1 cellular context compared by ENCODE assay signal in the genomic region with DNA sequence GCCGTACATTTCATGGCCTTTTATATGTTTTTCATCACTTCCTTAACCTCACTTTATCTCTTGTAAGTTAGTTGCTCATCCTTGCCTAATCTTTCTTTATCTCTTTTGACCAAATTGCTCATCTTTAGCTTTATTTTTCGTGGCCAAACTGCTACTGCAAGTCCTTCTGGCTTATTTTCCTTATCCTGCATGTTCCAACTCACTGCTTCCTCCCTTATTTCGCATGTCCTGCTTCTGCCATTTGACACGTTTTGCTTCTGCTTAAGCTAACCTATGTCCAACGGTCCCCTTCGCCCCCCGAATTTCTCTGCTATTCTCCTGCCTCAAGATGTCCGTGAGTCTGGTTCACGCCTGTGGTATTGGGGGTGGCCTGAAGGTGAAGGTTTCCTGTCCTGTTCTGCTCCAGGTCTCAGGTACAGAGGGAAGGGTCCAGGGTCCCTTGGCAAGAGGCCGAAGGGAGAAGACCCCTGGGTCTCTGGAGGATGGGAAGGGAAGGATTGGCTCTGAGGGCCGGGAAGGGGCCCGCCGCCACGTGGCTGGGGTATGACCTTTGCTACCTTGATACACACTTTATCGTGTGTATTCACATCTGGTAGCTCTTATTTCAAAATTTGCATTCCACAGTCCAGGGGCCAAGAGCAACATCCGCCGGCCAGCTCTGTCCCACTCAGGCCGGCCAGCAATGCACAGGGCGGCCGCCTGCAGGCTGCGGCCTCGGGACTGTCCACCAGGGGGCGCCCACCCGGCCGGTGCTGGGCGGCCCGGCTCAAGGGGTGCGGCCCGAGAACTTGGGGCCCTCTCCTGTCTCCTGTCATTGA.
TF ChIP-seq lines count a peak whose summit lies in the region.

No MANE protein-coding gene starts in this region.

TF ChIP-seq in K562, 482 proteins besides CTCF, POLR2A, EP300 and RAD21 (continued from another document and continues in another):
- no peak for TF ChIP-seq ZNF655 (CRISPR knock-in tag; IDR thresholded peaks at IDR 0.05)
- TF ChIP-seq GTF2A2 (tag; IDR thresholded peaks at IDR 0.05): no peak
- TF ChIP-seq RCOR1 (IDR thresholded peaks at IDR 0.05; ENCODE audit: borderline replicate concordance in 1 of 2, low read depth in 2 of 2, low read length in 2 of 2): peak in 1 of 2 experiments; percentile 86; a peak in 2 of 4 replicates
- TF ChIP-seq SIX5 (IDR thresholded peaks at IDR 0.05; ENCODE audit: borderline replicate concordance in 1 of 2, insufficient read depth in 1 of 2, low read depth in 1 of 2, low read length in 2 of 2): no peak
- no peak for TF ChIP-seq LARP7 (IDR thresholded peaks at IDR 0.05)
- no peak for TF ChIP-seq ETV5 (CRISPR knock-in tag; IDR thresholded peaks at IDR 0.05; ENCODE audit: low read depth)
- no peak for TF ChIP-seq ZSCAN29 (IDR thresholded peaks at IDR 0.05)
- no peak for TF ChIP-seq ZKSCAN1 (IDR thresholded peaks at IDR 0.05; ENCODE audit: low read depth, low read length)
- TF ChIP-seq SMC3 (conservative IDR thresholded peaks at IDR 0.05; ENCODE audit: insufficient read depth, low read depth, low read length): peak; percentile 52
- peak; percentile 36 for TF ChIP-seq ZFP36 (IDR thresholded peaks at IDR 0.05; ENCODE audit: low read depth, low read length, partially characterized antibody)
- TF ChIP-seq ARID1B (IDR thresholded peaks at IDR 0.05): peak; percentile 98
- no peak for TF ChIP-seq HNRNPL (IDR thresholded peaks at IDR 0.05; ENCODE audit: low read depth, low read length)
- TF ChIP-seq STAT5B (CRISPR knock-in tag; IDR thresholded peaks at IDR 0.05): no peak
- TF ChIP-seq ZNF143 (CRISPR knock-in tag; IDR thresholded peaks at IDR 0.05): no peak
- TF ChIP-seq, protein P1, sequence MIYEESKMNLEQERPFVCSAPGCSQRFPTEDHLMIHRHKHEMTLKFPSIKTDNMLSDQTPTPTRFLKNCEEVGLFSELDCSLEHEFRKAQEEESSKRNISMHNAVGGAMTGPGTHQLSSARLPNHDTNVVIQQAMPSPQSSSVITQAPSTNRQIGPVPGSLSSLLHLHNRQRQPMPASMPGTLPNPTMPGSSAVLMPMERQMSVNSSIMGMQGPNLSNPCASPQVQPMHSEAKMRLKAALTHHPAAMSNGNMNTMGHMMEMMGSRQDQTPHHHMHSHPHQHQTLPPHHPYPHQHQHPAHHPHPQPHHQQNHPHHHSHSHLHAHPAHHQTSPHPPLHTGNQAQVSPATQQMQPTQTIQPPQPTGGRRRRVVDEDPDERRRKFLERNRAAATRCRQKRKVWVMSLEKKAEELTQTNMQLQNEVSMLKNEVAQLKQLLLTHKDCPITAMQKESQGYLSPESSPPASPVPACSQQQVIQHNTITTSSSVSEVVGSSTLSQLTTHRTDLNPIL (CRISPR knock-in tag; IDR thresholded peaks at IDR 0.05): no peak
- no peak for TF ChIP-seq SNIP1 (IDR thresholded peaks at IDR 0.05; ENCODE audit: low read depth)
- no peak for TF ChIP-seq ZNF561 (CRISPR knock-in tag; conservative IDR thresholded peaks at IDR 0.05)
- no peak for TF ChIP-seq HOMEZ (CRISPR knock-in tag; IDR thresholded peaks at IDR 0.05)
- TF ChIP-seq DACH1 (IDR thresholded peaks at IDR 0.05; ENCODE audit: partially characterized antibody): no peak
- TF ChIP-seq RB1 (IDR thresholded peaks at IDR 0.05; ENCODE audit: low read depth): peak; percentile 89
- TF ChIP-seq ELF2 (CRISPR knock-in tag; IDR thresholded peaks at IDR 0.05): no peak
- TF ChIP-seq ZBTB7A (IDR thresholded peaks at IDR 0.05; ENCODE audit: borderline replicate concordance, control insufficient read depth, low read depth, low read length): peak; percentile 82
- TF ChIP-seq RBM22 (IDR thresholded peaks at IDR 0.05; ENCODE audit: low read depth, low read length, poor library complexity, severe bottlenecking): no peak
- peak; percentile 52 for TF ChIP-seq C11orf30 (IDR thresholded peaks at IDR 0.05; ENCODE audit: low read depth)
- peak; percentile 94 for TF ChIP-seq TCF3 (CRISPR knock-in tag; IDR thresholded peaks at IDR 0.05)
- no peak for TF ChIP-seq ERF (CRISPR knock-in tag; IDR thresholded peaks at IDR 0.05)
- TF ChIP-seq ZNF431 (CRISPR knock-in tag; IDR thresholded peaks at IDR 0.05): no peak
- no peak for TF ChIP-seq DIDO1 (tag; IDR thresholded peaks at IDR 0.05; ENCODE audit: low read depth)
- TF ChIP-seq CHD1 (IDR thresholded peaks at IDR 0.05; ENCODE audit: low read length): no peak
- peak; percentile 74 for TF ChIP-seq NFIC (IDR thresholded peaks at IDR 0.05)
- TF ChIP-seq, protein P2, sequence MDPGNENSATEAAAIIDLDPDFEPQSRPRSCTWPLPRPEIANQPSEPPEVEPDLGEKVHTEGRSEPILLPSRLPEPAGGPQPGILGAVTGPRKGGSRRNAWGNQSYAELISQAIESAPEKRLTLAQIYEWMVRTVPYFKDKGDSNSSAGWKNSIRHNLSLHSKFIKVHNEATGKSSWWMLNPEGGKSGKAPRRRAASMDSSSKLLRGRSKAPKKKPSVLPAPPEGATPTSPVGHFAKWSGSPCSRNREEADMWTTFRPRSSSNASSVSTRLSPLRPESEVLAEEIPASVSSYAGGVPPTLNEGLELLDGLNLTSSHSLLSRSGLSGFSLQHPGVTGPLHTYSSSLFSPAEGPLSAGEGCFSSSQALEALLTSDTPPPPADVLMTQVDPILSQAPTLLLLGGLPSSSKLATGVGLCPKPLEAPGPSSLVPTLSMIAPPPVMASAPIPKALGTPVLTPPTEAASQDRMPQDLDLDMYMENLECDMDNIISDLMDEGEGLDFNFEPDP (CRISPR knock-in tag; IDR thresholded peaks at IDR 0.05): no peak
- no peak for TF ChIP-seq ZHX1 (conservative IDR thresholded peaks at IDR 0.05; ENCODE audit: low read length)
- TF ChIP-seq CBX5 (IDR thresholded peaks at IDR 0.05; ENCODE audit: borderline replicate concordance, low read depth): no peak
- TF ChIP-seq, protein P3, sequence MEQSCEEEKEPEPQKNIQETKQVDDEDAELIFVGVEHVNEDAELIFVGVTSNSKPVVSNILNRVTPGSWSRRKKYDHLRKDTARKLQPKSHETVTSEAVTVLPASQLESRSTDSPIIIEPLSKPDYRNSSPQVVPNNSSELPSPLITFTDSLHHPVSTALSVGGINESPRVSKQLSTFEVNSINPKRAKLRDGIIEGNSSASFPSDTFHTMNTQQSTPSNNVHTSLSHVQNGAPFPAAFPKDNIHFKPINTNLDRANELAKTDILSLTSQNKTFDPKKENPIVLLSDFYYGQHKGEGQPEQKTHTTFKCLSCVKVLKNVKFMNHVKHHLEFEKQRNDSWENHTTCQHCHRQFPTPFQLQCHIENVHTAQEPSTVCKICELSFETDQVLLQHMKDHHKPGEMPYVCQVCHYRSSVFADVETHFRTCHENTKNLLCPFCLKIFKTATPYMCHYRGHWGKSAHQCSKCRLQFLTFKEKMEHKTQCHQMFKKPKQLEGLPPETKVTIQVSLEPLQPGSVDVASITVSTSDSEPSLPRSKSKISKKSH (CRISPR knock-in tag; IDR thresholded peaks at IDR 0.05): no peak
- no peak for TF ChIP-seq KAT7 (CRISPR knock-in tag; IDR thresholded peaks at IDR 0.05; ENCODE audit: borderline replicate concordance)
- TF ChIP-seq ZNF282 (CRISPR knock-in tag; IDR thresholded peaks at IDR 0.05): no peak
- TF ChIP-seq ZNF24 (IDR thresholded peaks at IDR 0.05): peak; percentile 71
- TF ChIP-seq, protein P4, sequence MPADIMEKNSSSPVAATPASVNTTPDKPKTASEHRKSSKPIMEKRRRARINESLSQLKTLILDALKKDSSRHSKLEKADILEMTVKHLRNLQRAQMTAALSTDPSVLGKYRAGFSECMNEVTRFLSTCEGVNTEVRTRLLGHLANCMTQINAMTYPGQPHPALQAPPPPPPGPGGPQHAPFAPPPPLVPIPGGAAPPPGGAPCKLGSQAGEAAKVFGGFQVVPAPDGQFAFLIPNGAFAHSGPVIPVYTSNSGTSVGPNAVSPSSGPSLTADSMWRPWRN (IDR thresholded peaks at IDR 0.05; ENCODE audit: low read depth): peak; percentile 74
- TF ChIP-seq SAFB (IDR thresholded peaks at IDR 0.05; ENCODE audit: borderline replicate concordance, low read depth, low read length): no peak
- peak; percentile 98 for TF ChIP-seq DPF2 (IDR thresholded peaks at IDR 0.05)
- TF ChIP-seq ZNF121 (CRISPR knock-in tag; conservative IDR thresholded peaks at IDR 0.05): no peak
- no peak for TF ChIP-seq FUS (optimal IDR thresholded peaks at IDR 0.05; ENCODE audit: low read depth, low read length)
- TF ChIP-seq DNMT1 (IDR thresholded peaks at IDR 0.05): no peak
- no peak for TF ChIP-seq ARID3B (CRISPR knock-in tag; IDR thresholded peaks at IDR 0.05; ENCODE audit: borderline replicate concordance)
- TF ChIP-seq, protein P5, sequence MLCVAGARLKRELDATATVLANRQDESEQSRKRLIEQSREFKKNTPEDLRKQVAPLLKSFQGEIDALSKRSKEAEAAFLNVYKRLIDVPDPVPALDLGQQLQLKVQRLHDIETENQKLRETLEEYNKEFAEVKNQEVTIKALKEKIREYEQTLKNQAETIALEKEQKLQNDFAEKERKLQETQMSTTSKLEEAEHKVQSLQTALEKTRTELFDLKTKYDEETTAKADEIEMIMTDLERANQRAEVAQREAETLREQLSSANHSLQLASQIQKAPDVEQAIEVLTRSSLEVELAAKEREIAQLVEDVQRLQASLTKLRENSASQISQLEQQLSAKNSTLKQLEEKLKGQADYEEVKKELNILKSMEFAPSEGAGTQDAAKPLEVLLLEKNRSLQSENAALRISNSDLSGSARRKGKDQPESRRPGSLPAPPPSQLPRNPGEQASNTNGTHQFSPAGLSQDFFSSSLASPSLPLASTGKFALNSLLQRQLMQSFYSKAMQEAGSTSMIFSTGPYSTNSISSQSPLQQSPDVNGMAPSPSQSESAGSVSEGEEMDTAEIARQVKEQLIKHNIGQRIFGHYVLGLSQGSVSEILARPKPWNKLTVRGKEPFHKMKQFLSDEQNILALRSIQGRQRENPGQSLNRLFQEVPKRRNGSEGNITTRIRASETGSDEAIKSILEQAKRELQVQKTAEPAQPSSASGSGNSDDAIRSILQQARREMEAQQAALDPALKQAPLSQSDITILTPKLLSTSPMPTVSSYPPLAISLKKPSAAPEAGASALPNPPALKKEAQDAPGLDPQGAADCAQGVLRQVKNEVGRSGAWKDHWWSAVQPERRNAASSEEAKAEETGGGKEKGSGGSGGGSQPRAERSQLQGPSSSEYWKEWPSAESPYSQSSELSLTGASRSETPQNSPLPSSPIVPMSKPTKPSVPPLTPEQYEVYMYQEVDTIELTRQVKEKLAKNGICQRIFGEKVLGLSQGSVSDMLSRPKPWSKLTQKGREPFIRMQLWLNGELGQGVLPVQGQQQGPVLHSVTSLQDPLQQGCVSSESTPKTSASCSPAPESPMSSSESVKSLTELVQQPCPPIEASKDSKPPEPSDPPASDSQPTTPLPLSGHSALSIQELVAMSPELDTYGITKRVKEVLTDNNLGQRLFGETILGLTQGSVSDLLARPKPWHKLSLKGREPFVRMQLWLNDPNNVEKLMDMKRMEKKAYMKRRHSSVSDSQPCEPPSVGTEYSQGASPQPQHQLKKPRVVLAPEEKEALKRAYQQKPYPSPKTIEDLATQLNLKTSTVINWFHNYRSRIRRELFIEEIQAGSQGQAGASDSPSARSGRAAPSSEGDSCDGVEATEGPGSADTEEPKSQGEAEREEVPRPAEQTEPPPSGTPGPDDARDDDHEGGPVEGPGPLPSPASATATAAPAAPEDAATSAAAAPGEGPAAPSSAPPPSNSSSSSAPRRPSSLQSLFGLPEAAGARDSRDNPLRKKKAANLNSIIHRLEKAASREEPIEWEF (CRISPR knock-in tag; IDR thresholded peaks at IDR 0.05): 0 out of 2 replicates have a peak, but pooled peaks have one; percentile 36
- TF ChIP-seq PRMT5 (CRISPR knock-in tag; IDR thresholded peaks at IDR 0.05): no peak
